ENCODE assay signal across 19 cellular contexts in genomic region chr3:4687167-4687566, GRCh38.
DNase-seq lines count a peak whose midpoint lies in the region; ATAC-seq, FAIRE-seq and TF ChIP-seq lines count a peak whose summit lies in the region.
"Had no signal": no experiment of that assay in that cellular context is flagged by ENCODE, and none has a peak within 500 bp of the region (broad histone marks: within the 10 kb centered on the region; RNA-seq: fewer than 3 reads in every experiment).

No MANE protein-coding gene starts in this region.

- no peaks in the 10 kb centered on the region for H3K9me3 ChIP-seq in mucosa of descending colon

- intact Hi-C loops in mucosa of descending colon (cut with DNase I, micrococcal nuclease), result no loop called here

- H3K36me3 ChIP-seq in bronchial epithelial cell (ENCODE audit: control insufficient read depth, insufficient read depth, low read length) (no peaks in the 10 kb centered on the region), mucosa of descending colon (ENCODE audit: low read depth) (no peaks in the 10 kb centered on the region)
- H3K36me3 ChIP-seq: WERI-Rb-1 had no signal

- FAIRE-seq in bronchial epithelial cell (lab: Jason Lieb, UNC), result no peak
- FAIRE-seq: H1 had no signal

- H3K4me3 ChIP-seq in bronchial epithelial cell (ENCODE audit: low read depth, low read length) (no peak overlapping the region), mucosa of descending colon (no peak overlapping the region)
- H3K4me3 ChIP-seq: ascending aorta had no signal

- ATAC-seq in mucosa of descending colon (peak; percentile 45), GM21786 (IDR thresholded peaks at IDR 0.05; ENCODE audit: unreplicated experiment) (no peak), GM21717 (IDR thresholded peaks at IDR 0.05; ENCODE audit: unreplicated experiment) (no peak)

- no peaks in the 10 kb centered on the region for H3K27me3 ChIP-seq in bronchial epithelial cell (ENCODE audit: control insufficient read depth, insufficient read depth, low read length)
- H3K27me3 ChIP-seq: ascending aorta had no signal

- TF ChIP-seq CTCF in bronchial epithelial cell (IDR thresholded peaks at IDR 0.05; ENCODE audit: insufficient read depth, low read length, severe bottlenecking), result no peak
- no peak for TF ChIP-seq CTCF in mucosa of descending colon (IDR thresholded peaks at IDR 0.05)

- no peaks in the 10 kb centered on the region for H3K4me1 ChIP-seq in mucosa of descending colon (ENCODE audit: low read depth)
- H3K4me1 ChIP-seq: ascending aorta had no signal

- in situ Hi-C loops in Caki2 (cut with HindIII; ENCODE audit: low pct_unique_long_range_greater_than_20kb, low sequenced_read_pairs), result no loop called here

- DNase-seq in Caki2 (ENCODE audit: low read depth), result peak; percentile 10
- peak; percentile 11 for DNase-seq in M059J (ENCODE audit: low read depth)
- peak; percentile 23 for DNase-seq in bronchial epithelial cell (ENCODE audit: low read depth)
- no peak for DNase-seq in mucosa of descending colon
- no peak for DNase-seq in stimulated activated CD4-positive, alpha-beta T cell treated with anti-CD3 and anti-CD28 coated beads, Interleukin-2, amount 100 ng/mL, for 48 hours
- DNase-seq in activated CD4-positive, alpha-beta T cell treated with anti-CD3 and anti-CD28 coated beads, Interleukin-2, amount 50 U/mL, for 48 hours, result no peak
- DNase-seq: activated CD8-positive, alpha-beta memory T cell treated with anti-CD3 and anti-CD28 coated beads for 24 hours; dermis blood vessel endothelial cell; DMS79 treated with DMSO at 0.1 percent for 48 hours; Karpas-422; NCI-H2107; occipital lobe; stimulated activated CD4-positive, alpha-beta T cell treated with anti-CD3 and anti-CD28 coated beads, Interleukin-12 subunit alpha, Interleukin-12 subunit beta, amount 100 ng/mL, for 4 hours; SW 1271; WERI-Rb-1 had no signal

Comparison
In these comparisons a context has a peak if more than half of its experiments do, and no peak if none do; other contexts are left out.
1. DNase-seq: peak in Caki2 (single experiment), M059J (single experiment) and bronchial epithelial cell (single experiment); none in mucosa of descending colon (0 of 3), stimulated activated CD4-positive, alpha-beta T cell treated with anti-CD3 and anti-CD28 coated beads, Interleukin-2, amount 100 ng/mL, for 48 hours (0 of 2) and activated CD4-positive, alpha-beta T cell treated with anti-CD3 and anti-CD28 coated beads, Interleukin-2, amount 50 U/mL, for 48 hours (0 of 2).